ENCODE assay signal across 17 cellular contexts in the genomic region with DNA sequence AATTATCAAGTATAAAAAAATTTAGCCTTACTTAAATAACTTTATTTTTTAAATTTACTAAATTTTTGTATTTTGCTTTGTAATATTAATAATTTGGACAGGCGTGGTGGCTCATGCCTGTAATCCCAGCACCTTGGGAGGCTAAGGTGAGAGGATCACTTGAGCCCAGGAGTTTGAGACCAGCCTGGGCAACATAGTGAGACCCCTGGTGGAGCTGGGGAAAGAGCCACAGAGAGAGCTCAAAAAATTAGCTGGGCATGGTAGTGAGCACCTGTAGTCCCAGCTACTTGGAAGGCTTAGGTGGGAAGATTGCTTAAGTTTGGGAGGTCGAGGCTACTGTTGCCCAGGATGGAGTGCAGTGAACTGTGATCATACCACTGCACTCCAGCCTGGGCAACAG.
"Had no signal": no experiment of that assay in that cellular context is flagged by ENCODE, and none has a peak within 500 bp of the region (broad histone marks: within the 10 kb centered on the region; RNA-seq: fewer than 3 reads in every experiment).

No MANE protein-coding gene starts in this region.

- H3K27me3 ChIP-seq: colonic mucosa, neural progenitor cell, pancreas, testis had no signal

- H3K9me3 ChIP-seq: colonic mucosa, pancreas, testis had no signal

- H3K27ac ChIP-seq: colonic mucosa, neural progenitor cell, pancreas, testis had no signal

- H3K4me3 ChIP-seq: colonic mucosa, lung, neural progenitor cell, pancreas, testis had no signal

- ATAC-seq: activated naive CD4-positive, alpha-beta T cell treated with anti-CD3 and anti-CD28 coated beads, Interleukin-2, amount 50 U/mL, for 72 hours; activated T-helper 17 cell treated with anti-CD3 and anti-CD28 coated beads, Interleukin-2, amount 50 U/mL, for 72 hours; pancreas; stimulated activated naive CD8-positive, alpha-beta T cell treated with anti-CD3 and anti-CD28 coated beads, Interleukin-15, amount 100 ng/mL, for 72 hours had no signal

- DNase-seq: activated CD4-positive, alpha-beta T cell treated with anti-CD3 and anti-CD28 coated beads, Interleukin-2, amount 10 ng/mL, durations not matched to agents 7 days and 5 days; activated CD4-positive, CD25-positive, alpha-beta regulatory T cell; activated CD8-positive, alpha-beta memory T cell treated with anti-CD3 and anti-CD28 coated beads for 24 hours; amygdala; colonic mucosa; effector CD4-positive, alpha-beta T cell; hypothalamus; midbrain; pancreas; stimulated activated CD4-positive, alpha-beta T cell treated with anti-CD3 and anti-CD28 coated beads, Interleukin-15, amount 100 ng/mL, for 24 hours; stimulated activated CD4-positive, alpha-beta T cell treated with anti-CD3 and anti-CD28 coated beads, Interleukin-4, amount 100 ng/mL, for 24 hours; stimulated activated naive CD8-positive, alpha-beta T cell treated with anti-CD3 and anti-CD28 coated beads, Interleukin-15, amount 100 ng/mL, for 72 hours; testis had no signal

- H3K4me1 ChIP-seq: colonic mucosa, testis had no signal

- H3K36me3 ChIP-seq: colonic mucosa, neural progenitor cell, pancreas had no signal
